ENCODE assay signal across 8 cellular contexts in genomic region chr11:73393479-73394415, GRCh38. TPM values are rescaled to one million over a fixed set of nuclear protein-coding genes. Genes with fewer than 3 reads are reported as not detected.
DNase-seq lines count a peak whose midpoint lies in the region; ATAC-seq and TF ChIP-seq lines count a peak whose summit lies in the region.

No MANE protein-coding gene starts in this region.

- H3K36me3 Mint-ChIP-seq in GM23338 (ENCODE audit: low read depth), result no peaks in the 10 kb centered on the region

- peaks cover 4% of the 10 kb centered on the region for H3K4me1 Mint-ChIP-seq in GM23338

- H4K20me1 ChIP-seq in GM23338 (replicated peaks; ENCODE audit: insufficient read depth), result no peaks in the 10 kb centered on the region; the same call in 1 of the 2 replicates

- no peaks in the 10 kb centered on the region for H3F3A ChIP-seq in GM23338 (replicated peaks; ENCODE audit: low read depth)

- H3K9me2 ChIP-seq in GM23338 (ENCODE audit: insufficient read depth), result no peaks in the 10 kb centered on the region

- DNase-seq in BE2C, result peak; percentile 83
- DNase-seq in GM23338 (ENCODE audit: low spot score), result peak; percentile 92
- DNase-seq in NCI-H510A (lab: John Stamatoyannopoulos, UW), result peak; percentile 21
- peak; percentile 66 for DNase-seq in activated CD4-positive, alpha-beta T cell treated with anti-CD3 and anti-CD28 coated beads, Interleukin-2, amount 50 U/mL, for 1 hour
- DNase-seq in dermis microvascular lymphatic vessel endothelial cell (ENCODE audit: low read depth in 2 of 2), result peak; percentile 65 to 82
- DNase-seq in lung microvascular endothelial cell (ENCODE audit: low read depth in 2 of 2), result peak; percentile 86 to 87
- DNase-seq in stimulated activated CD8-positive, alpha-beta memory T cell treated with anti-CD3 and anti-CD28 coated beads, Interleukin-12 subunit alpha, Interleukin-12 subunit beta, amount 100 ng/mL, for 4 hours (ENCODE audit: low read depth), result peak; percentile 33

- H3K4me2 ChIP-seq in GM23338, result no peak overlapping the region

- H3K36me3 ChIP-seq in BE2C (no peaks in the 10 kb centered on the region), GM23338 (ENCODE audit: insufficient read depth) (no peaks in the 10 kb centered on the region)

- H3K27ac ChIP-seq in GM23338 (ENCODE audit: low read depth), result no peak overlapping the region

- peak overlapping the region; percentile 85; the same call in 1 of the 2 replicates for H3K27ac Mint-ChIP-seq in GM23338

- TF ChIP-seq CTCF in BE2C (IDR thresholded peaks at IDR 0.05; ENCODE audit: low read depth, low read length) (peak; percentile 90), GM23338 (conservative IDR thresholded peaks at IDR 0.05; ENCODE audit: low read depth in 2 of 2) (peak; percentile 79 to 98)

- H3K4me3 ChIP-seq in BE2C (ENCODE audit: low read depth, low read length) (no peak overlapping the region), GM23338 (no peak overlapping the region)

- H3K9me3 Mint-ChIP-seq in GM23338, result no peaks in the 10 kb centered on the region; the same call in 2 of the 3 replicates

- no peaks in the 10 kb centered on the region for H3K9me3 ChIP-seq in BE2C

- H3K79me2 ChIP-seq in GM23338 (replicated peaks; ENCODE audit: insufficient read depth), result no peaks in the 10 kb centered on the region

- ATAC-seq in GM23338, result peak; percentile 83
- ATAC-seq in GM18502 (IDR thresholded peaks at IDR 0.05; ENCODE audit: poor library complexity, unreplicated experiment), result no peak

- no peak overlapping the region for H3K4me3 Mint-ChIP-seq in GM23338

- H3K4me1 ChIP-seq in BE2C, result no peaks in the 10 kb centered on the region
- H3K4me1 ChIP-seq in GM23338 (ENCODE audit: insufficient read depth), result no peaks in the 10 kb centered on the region

- H3K27me3 ChIP-seq in BE2C (no peaks in the 10 kb centered on the region), GM23338 (ENCODE audit: insufficient read depth) (no peaks in the 10 kb centered on the region)

- H3K27me3 Mint-ChIP-seq in GM23338 (ENCODE audit: insufficient read depth, low read depth, poor library complexity), result peaks cover 11% of the 10 kb centered on the region

- H2AFZ ChIP-seq in GM23338, result no peak overlapping the region

TF ChIP-seq in GM23338, 12 proteins besides CTCF, POLR2A, EP300 and RAD21:
- no peak for TF ChIP-seq EZH2phosphoT487 (IDR thresholded peaks at IDR 0.05; ENCODE audit: unreplicated experiment)
- TF ChIP-seq ZNF462 (CRISPR knock-in tag; IDR thresholded peaks at IDR 0.05), result no peak
- no peak for TF ChIP-seq CREB1 (CRISPR knock-in tag; IDR thresholded peaks at IDR 0.05; ENCODE audit: low read depth)
- TF ChIP-seq EZH2 (IDR thresholded peaks at IDR 0.05; ENCODE audit: low read depth, unreplicated experiment), result no peak
TF ChIP-seq in GM23338: peak in this region for 0.

RNA-seq across cellular contexts. Expression of gene RELT, which starts 17.5 kb away (rescaled TPM):
- polyA plus RNA-seq in BE2C (2012; ENCODE audit: insufficient read depth, insufficient read length, low read depth), result 7.5 TPM
- total RNA-seq in GM23338 (2014; rRNA removed; shearing (Covaris generic)), result 6.2 and 6.3 TPM in 2 replicates
- polyA plus RNA-seq in GM23338 (2016; fragmentation: Nextera tagmentation; extraction: Ambion mirVana), result 2.0 and 2.1 TPM in 2 replicates
- total RNA-seq in dermis microvascular lymphatic vessel endothelial cell (4.5 and 4.8 TPM in 2 replicates), lung microvascular endothelial cell (2.6 and 3.1 TPM in 2 replicates)

Comparison
In these comparisons a context has a peak if more than half of its experiments do, and no peak if none do; other contexts are left out.
1. DNase-seq: peak in every context shown above with its lines; median percentile 92 in GM23338; 86 in lung microvascular endothelial cell; 83 in BE2C; 74 in dermis microvascular lymphatic vessel endothelial cell; 66 in activated CD4-positive, alpha-beta T cell treated with anti-CD3 and anti-CD28 coated beads, Interleukin-2, amount 50 U/mL, for 1 hour; 33 in stimulated activated CD8-positive, alpha-beta memory T cell treated with anti-CD3 and anti-CD28 coated beads, Interleukin-12 subunit alpha, Interleukin-12 subunit beta, amount 100 ng/mL, for 4 hours; 21 in NCI-H510A.